Comparison of ENCODE assay signal across 1 cellular context in the genomic region with DNA sequence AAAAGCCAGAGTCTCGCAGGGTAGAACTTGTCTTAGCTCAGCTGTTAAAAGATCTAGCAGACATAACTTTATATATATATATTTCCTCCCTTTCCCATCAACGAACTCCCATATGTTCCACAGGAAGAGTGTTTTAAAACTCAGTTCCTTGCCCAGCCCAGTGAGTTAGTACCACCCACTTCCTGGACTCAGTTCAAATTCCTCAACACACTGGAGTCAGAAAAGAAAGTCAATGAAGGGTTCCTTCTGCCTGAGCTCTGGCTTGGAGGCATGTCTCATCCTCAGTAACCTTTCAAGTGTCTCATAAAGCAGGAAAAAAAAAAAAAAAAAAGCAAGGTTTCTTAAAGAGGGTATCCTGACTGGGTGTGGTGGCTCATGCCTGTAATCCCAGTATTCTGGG.
TF ChIP-seq lines count a peak whose summit lies in the region.

No MANE protein-coding gene starts in this region.

TF ChIP-seq in endothelial cell of umbilical vein, 7 proteins besides CTCF, POLR2A, EP300 and RAD21:
- TF ChIP-seq EZH2 (IDR thresholded peaks at IDR 0.05; ENCODE audit: borderline replicate concordance, low read depth, low read length, severe bottlenecking) (no peak), FOS (IDR thresholded peaks at IDR 0.05; ENCODE audit: borderline replicate concordance, insufficient read depth, low read length) (no peak), MYC (IDR thresholded peaks at IDR 0.05; ENCODE audit: low read depth, low read length) (no peak), POLR2AphosphoS5 (IDR thresholded peaks at IDR 0.05; ENCODE audit: insufficient read depth, low read depth, low read length) (no peak), JUN (IDR thresholded peaks at IDR 0.05; ENCODE audit: borderline replicate concordance, insufficient read depth, insufficient read length, low read depth) (no peak), GATA2 (IDR thresholded peaks at IDR 0.05; ENCODE audit: insufficient read depth, insufficient read length, low read depth, low read length) (no peak)
- TF ChIP-seq, protein P1, sequence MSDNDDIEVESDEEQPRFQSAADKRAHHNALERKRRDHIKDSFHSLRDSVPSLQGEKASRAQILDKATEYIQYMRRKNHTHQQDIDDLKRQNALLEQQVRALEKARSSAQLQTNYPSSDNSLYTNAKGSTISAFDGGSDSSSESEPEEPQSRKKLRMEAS (IDR thresholded peaks at IDR 0.05; ENCODE audit: insufficient read depth, insufficient read length) = no peak
TF ChIP-seq in endothelial cell of umbilical vein: peak in this region for 0.
